1 cellular context compared by ENCODE assay signal in the genomic region with DNA sequence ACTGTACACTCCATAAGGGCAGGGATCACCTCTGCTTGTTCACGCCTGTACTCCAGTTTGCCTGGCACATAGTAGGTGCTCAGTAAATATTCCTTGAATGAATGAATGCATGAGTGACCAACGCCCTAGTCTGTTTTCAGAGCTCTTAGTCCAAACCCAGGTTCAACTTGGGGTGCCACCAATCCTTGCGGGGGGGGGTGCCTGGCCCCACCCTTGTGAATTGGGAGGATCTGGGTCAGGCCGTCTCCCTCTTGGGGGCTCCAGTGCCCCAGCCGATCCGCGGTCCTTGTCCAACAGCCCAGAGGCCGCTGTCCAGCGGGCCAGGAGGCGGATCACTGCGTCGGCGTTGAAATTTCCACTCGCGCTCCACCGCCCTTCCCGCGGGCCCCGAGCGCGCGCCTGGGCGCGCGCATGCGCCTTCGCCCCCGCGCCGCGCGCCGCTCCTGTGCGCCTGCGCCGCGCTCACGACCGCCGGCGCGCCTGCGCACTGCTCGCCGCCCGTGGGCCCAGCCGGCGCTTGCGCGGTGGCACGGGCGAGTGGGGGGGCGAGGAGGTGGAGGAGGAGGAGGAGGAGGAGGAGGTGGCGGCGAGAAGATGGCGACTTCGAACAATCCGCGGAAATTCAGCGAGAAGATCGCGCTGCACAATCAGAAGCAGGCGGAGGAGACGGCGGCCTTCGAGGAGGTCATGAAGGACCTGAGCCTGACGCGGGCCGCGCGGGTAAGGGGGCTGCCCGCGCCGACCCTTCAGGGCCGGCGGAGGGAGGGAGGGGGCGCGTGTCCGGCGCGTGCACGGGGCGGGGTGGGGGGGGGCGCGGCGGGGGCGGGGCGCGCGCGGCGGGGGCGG.
TF ChIP-seq lines count a peak whose summit lies in the region.

CRTC1 (plus strand) TSS at position 572 of the 846 bp plus-strand sequence; CDS start at position 595, 23 bp downstream.

TF ChIP-seq in HEK293, 187 proteins besides CTCF, POLR2A, EP300 and RAD21 (continued from another document and continues in another):
- no peak for TF ChIP-seq ZNF518A (tag by site-specific recombination; conservative IDR thresholded peaks at IDR 0.05; ENCODE audit: low read depth)
- no peak for TF ChIP-seq MYNN (tag by site-specific recombination; IDR thresholded peaks at IDR 0.05; ENCODE audit: borderline replicate concordance)
- peak; percentile 62; the same call in 1 of the 2 replicates for TF ChIP-seq KLF9 (tag by site-specific recombination; IDR thresholded peaks at IDR 0.05; ENCODE audit: low read depth)
- TF ChIP-seq ZNF473 (tag by site-specific recombination; IDR thresholded peaks at IDR 0.05), result no peak
- no peak for TF ChIP-seq ZNF37A (tag by site-specific recombination; IDR thresholded peaks at IDR 0.05)
- no peak for TF ChIP-seq ZNF549 (tag by site-specific recombination; IDR thresholded peaks at IDR 0.05)
- no peak for TF ChIP-seq OSR2 (tag by site-specific recombination; IDR thresholded peaks at IDR 0.05)
- peak; percentile 96 for TF ChIP-seq ZFHX2 (tag by site-specific recombination; conservative IDR thresholded peaks at IDR 0.05)
- no peak for TF ChIP-seq ZNF626 (tag by site-specific recombination; IDR thresholded peaks at IDR 0.05)
- TF ChIP-seq, protein P1, sequence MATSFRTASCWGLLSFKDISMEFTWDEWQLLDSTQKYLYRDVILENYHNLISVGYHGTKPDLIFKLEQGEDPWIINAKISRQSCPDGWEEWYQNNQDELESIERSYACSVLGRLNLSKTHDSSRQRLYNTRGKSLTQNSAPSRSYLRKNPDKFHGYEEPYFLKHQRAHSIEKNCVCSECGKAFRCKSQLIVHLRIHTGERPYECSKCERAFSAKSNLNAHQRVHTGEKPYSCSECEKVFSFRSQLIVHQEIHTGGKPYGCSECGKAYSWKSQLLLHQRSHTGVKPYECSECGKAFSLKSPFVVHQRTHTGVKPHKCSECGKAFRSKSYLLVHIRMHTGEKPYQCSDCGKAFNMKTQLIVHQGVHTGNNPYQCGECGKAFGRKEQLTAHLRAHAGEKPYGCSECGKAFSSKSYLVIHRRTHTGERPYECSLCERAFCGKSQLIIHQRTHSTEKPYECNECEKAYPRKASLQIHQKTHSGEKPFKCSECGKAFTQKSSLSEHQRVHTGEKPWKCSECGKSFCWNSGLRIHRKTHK (tag by site-specific recombination; IDR thresholded peaks at IDR 0.05), result no peak
- no peak; the same call in 1 of the 2 replicates for TF ChIP-seq ZBTB8A (tag by site-specific recombination; IDR thresholded peaks at IDR 0.05)
- no peak for TF ChIP-seq RBAK (tag by site-specific recombination; IDR thresholded peaks at IDR 0.05)
- no peak for TF ChIP-seq IKZF3 (tag by site-specific recombination; IDR thresholded peaks at IDR 0.05)
- peak; percentile 77 for TF ChIP-seq YY2 (tag by site-specific recombination; IDR thresholded peaks at IDR 0.05)
- peak; percentile 80 for TF ChIP-seq PATZ1 (tag by site-specific recombination; IDR thresholded peaks at IDR 0.05)
- no peak for TF ChIP-seq ZNF19 (tag by site-specific recombination; IDR thresholded peaks at IDR 0.05; ENCODE audit: low read depth)
- TF ChIP-seq ZNF202 (tag by site-specific recombination; IDR thresholded peaks at IDR 0.05; ENCODE audit: borderline replicate concordance), result no peak
- TF ChIP-seq ZNF664 (tag by site-specific recombination; IDR thresholded peaks at IDR 0.05), result peak; percentile 99
- no peak; the same call in 1 of the 2 replicates for TF ChIP-seq KLF1 (tag by site-specific recombination; IDR thresholded peaks at IDR 0.05)
- no peak for TF ChIP-seq ZNF114 (tag by site-specific recombination; IDR thresholded peaks at IDR 0.05)
- no peak for TF ChIP-seq HOXA7 (CRISPR knock-in tag; IDR thresholded peaks at IDR 0.05; ENCODE audit: borderline replicate concordance)
- no peak for TF ChIP-seq ZNF239 (tag by site-specific recombination; IDR thresholded peaks at IDR 0.05)
- no peak for TF ChIP-seq ZNF354C (tag by site-specific recombination; IDR thresholded peaks at IDR 0.05; ENCODE audit: borderline replicate concordance, low read depth)
- TF ChIP-seq, protein P2, sequence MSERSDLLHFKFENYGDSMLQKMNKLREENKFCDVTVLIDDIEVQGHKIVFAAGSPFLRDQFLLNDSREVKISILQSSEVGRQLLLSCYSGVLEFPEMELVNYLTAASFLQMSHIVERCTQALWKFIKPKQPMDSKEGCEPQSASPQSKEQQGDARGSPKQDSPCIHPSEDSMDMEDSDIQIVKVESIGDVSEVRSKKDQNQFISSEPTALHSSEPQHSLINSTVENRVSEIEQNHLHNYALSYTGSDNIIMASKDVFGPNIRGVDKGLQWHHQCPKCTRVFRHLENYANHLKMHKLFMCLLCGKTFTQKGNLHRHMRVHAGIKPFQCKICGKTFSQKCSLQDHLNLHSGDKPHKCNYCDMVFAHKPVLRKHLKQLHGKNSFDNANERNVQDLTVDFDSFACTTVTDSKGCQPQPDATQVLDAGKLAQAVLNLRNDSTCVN (tag by site-specific recombination; optimal IDR thresholded peaks at IDR 0.05), result peak; percentile 83
- TF ChIP-seq ZNF501 (tag by site-specific recombination; IDR thresholded peaks at IDR 0.05), result no peak; the same call in 1 of the 2 replicates
- TF ChIP-seq ZNF391 (tag by site-specific recombination; IDR thresholded peaks at IDR 0.05; ENCODE audit: borderline replicate concordance, low read depth), result no peak
- no peak for TF ChIP-seq MZF1 (tag by site-specific recombination; IDR thresholded peaks at IDR 0.05; ENCODE audit: borderline replicate concordance)
- no peak for TF ChIP-seq ZNF623 (tag by site-specific recombination; IDR thresholded peaks at IDR 0.05)
- no peak for TF ChIP-seq ZNF776 (tag by site-specific recombination; IDR thresholded peaks at IDR 0.05; ENCODE audit: borderline replicate concordance)
- TF ChIP-seq KLF7 (tag by site-specific recombination; IDR thresholded peaks at IDR 0.05; ENCODE audit: borderline replicate concordance), result peak; percentile 73; the same call in 1 of the 2 replicates
- TF ChIP-seq, protein P3, sequence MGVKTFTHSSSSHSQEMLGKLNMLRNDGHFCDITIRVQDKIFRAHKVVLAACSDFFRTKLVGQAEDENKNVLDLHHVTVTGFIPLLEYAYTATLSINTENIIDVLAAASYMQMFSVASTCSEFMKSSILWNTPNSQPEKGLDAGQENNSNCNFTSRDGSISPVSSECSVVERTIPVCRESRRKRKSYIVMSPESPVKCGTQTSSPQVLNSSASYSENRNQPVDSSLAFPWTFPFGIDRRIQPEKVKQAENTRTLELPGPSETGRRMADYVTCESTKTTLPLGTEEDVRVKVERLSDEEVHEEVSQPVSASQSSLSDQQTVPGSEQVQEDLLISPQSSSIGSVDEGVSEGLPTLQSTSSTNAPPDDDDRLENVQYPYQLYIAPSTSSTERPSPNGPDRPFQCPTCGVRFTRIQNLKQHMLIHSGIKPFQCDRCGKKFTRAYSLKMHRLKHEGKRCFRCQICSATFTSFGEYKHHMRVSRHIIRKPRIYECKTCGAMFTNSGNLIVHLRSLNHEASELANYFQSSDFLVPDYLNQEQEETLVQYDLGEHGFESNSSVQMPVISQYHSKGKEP (tag by site-specific recombination; IDR thresholded peaks at IDR 0.05), result no peak
- TF ChIP-seq KLF17 (tag by site-specific recombination; IDR thresholded peaks at IDR 0.05), result peak; percentile 72; the same call in 1 of the 2 replicates
- no peak for TF ChIP-seq ZSCAN23 (tag by site-specific recombination; IDR thresholded peaks at IDR 0.05)
- TF ChIP-seq ZNF366 (tag by site-specific recombination; conservative IDR thresholded peaks at IDR 0.05), result no peak
- TF ChIP-seq ZNF707 (tag by site-specific recombination; IDR thresholded peaks at IDR 0.05), result no peak
- TF ChIP-seq ZNF138 (tag by site-specific recombination; IDR thresholded peaks at IDR 0.05; ENCODE audit: borderline replicate concordance), result no peak
- no peak for TF ChIP-seq ZNF174 (tag by site-specific recombination; IDR thresholded peaks at IDR 0.05)
- TF ChIP-seq ZNF654 (tag by site-specific recombination; IDR thresholded peaks at IDR 0.05; ENCODE audit: low read depth), result no peak
- no peak for TF ChIP-seq ZNF121 (tag by site-specific recombination; IDR thresholded peaks at IDR 0.05)
- no peak for TF ChIP-seq FEZF1 (tag by site-specific recombination; IDR thresholded peaks at IDR 0.05)
- TF ChIP-seq ZNF571 (tag by site-specific recombination; IDR thresholded peaks at IDR 0.05), result no peak
- TF ChIP-seq BCL11A (tag by site-specific recombination; IDR thresholded peaks at IDR 0.05; ENCODE audit: low read depth), result no peak
- TF ChIP-seq HOXD13 (CRISPR knock-in tag; IDR thresholded peaks at IDR 0.05; ENCODE audit: borderline replicate concordance), result no peak
- peak; percentile 68; the same call in 1 of the 2 replicates for TF ChIP-seq ZNF561 (tag by site-specific recombination; IDR thresholded peaks at IDR 0.05; ENCODE audit: borderline replicate concordance)
- no peak for TF ChIP-seq ZNF266 (tag by site-specific recombination; IDR thresholded peaks at IDR 0.05; ENCODE audit: low read depth)
- no peak for TF ChIP-seq ZFP37 (tag by site-specific recombination; IDR thresholded peaks at IDR 0.05)
